ENCODE assay signal across 23 cellular contexts in the genomic region with DNA sequence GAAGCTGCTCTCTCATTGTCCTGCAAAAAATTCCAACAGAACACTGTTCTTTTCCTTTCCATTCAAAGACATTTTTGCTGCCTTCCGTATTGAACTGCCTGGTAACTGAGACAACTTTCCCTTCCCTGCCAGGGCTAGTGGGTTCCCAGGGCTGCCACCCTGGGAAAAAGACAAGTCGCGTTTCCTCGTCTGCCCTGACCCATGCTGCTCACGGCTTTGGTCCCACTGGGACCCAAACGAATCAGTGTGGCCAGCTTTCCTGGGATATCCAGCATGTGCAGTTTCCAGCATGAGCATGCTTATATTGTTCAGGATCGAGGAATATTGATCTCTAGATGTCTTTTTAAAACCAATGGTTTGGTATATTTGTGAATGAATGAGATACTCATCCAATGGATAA. TPM values are rescaled to one million over a fixed set of nuclear protein-coding genes. Genes with fewer than 3 reads are reported as not detected.
DNase-seq lines count a peak whose midpoint lies in the region; ATAC-seq and TF ChIP-seq lines count a peak whose summit lies in the region.
"Had no signal": no experiment of that assay in that cellular context is flagged by ENCODE, and none has a peak within 500 bp of the region (broad histone marks: within the 10 kb centered on the region; RNA-seq: fewer than 3 reads in every experiment).

No MANE protein-coding gene starts in this region.

- TF ChIP-seq POLR2A in esophagus muscularis mucosa (IDR thresholded peaks at IDR 0.05; ENCODE audit: low read depth) (no peak), upper lobe of left lung (IDR thresholded peaks at IDR 0.05) (no peak)

- H2AFZ ChIP-seq in PC-9 = no peak overlapping the region

- H3K4me1 Mint-ChIP-seq in progenitor cell of endocrine pancreas (ENCODE audit: low read depth) = peaks cover 61% of the 10 kb centered on the region
- H3K4me1 Mint-ChIP-seq in activated CD8-positive, alpha-beta T cell treated with anti-CD3 and anti-CD28 coated beads, Interleukin-2, amount 10 ng/mL, durations not matched to agents 7 days and 5 days (ENCODE audit: low read depth) = no peaks in the 10 kb centered on the region
- peaks cover 11% of the 10 kb centered on the region for H3K4me1 Mint-ChIP-seq in Caco-2 (ENCODE audit: low read depth, unreplicated experiment)
- H3K4me1 Mint-ChIP-seq: activated CD4-positive, alpha-beta T cell treated with anti-CD3 and anti-CD28 coated beads, Interleukin-2, amount 10 ng/mL, durations not matched to agents 24 days and 14 days had no signal

- TF ChIP-seq CTCF in PC-9 (conservative IDR thresholded peaks at IDR 0.05) (no peak), esophagus muscularis mucosa (IDR thresholded peaks at IDR 0.05) (no peak), progenitor cell of endocrine pancreas (IDR thresholded peaks at IDR 0.05; ENCODE audit: unreplicated experiment) (no peak), upper lobe of left lung (IDR thresholded peaks at IDR 0.05) (no peak), Caco-2 (IDR thresholded peaks at IDR 0.05; ENCODE audit: insufficient read depth in 1 of 2, low read depth in 1 of 2, low read length in 1 of 2, severe bottlenecking in 1 of 2, unreplicated experiment in 1 of 2) (no peak)

- DNase-seq in PC-9 = no peak
- DNase-seq in esophagus muscularis mucosa (ENCODE audit: extremely low spot score) = no peak
- DNase-seq in progenitor cell of endocrine pancreas (ENCODE audit: low spot score, unreplicated experiment) = no peak
- DNase-seq in upper lobe of left lung = no peak
- DNase-seq in activated CD8-positive, alpha-beta T cell treated with anti-CD3 and anti-CD28 coated beads, Interleukin-2, amount 10 ng/mL, durations not matched to agents 7 days and 5 days = no peak
- no peak for DNase-seq in Caco-2
- DNase-seq in NCI-H2029 (lab: John Stamatoyannopoulos, UW) = no peak
- DNase-seq: activated CD4-positive, alpha-beta T cell treated with anti-CD3 and anti-CD28 coated beads, Interleukin-2, amount 10 ng/mL, durations not matched to agents 24 days and 14 days; activated T-cell treated with anti-CD3 and anti-CD28 coated beads, Interleukin-2, amount 50 U/mL, for 4 hours; cerebellar nuclear complex; DMS53; dorsolateral prefrontal cortex; GDM1; midbrain; naive thymus-derived CD8-positive, alpha-beta T cell; NCI-H510A; ovary; SHP77 treated with DMSO at 0.1 percent for 48 hours; stimulated activated CD4-positive, alpha-beta T cell treated with anti-CD3 and anti-CD28 coated beads, Interleukin-12 subunit alpha, Interleukin-12 subunit beta, amount 100 ng/mL, for 4 hours; stimulated activated CD4-positive, alpha-beta T cell treated with anti-CD3 and anti-CD28 coated beads, Interleukin-4, amount 100 ng/mL, for 1 hour had no signal

- H3K27me3 ChIP-seq in PC-9 (ENCODE audit: insufficient read depth, low read depth) (no peaks in the 10 kb centered on the region), esophagus muscularis mucosa (no peaks in the 10 kb centered on the region), upper lobe of left lung (no peaks in the 10 kb centered on the region), Caco-2 (replicated peaks; ENCODE audit: control insufficient read depth, insufficient read depth, low read length) (no peaks in the 10 kb centered on the region)
- H3K27me3 ChIP-seq: BLaER1, dorsolateral prefrontal cortex, ovary had no signal

- POLR2A ChIA-PET in PC-9 (lab: Charles Lee; ENCODE audit: unreplicated experiment) = no interaction called here
- POLR2A ChIA-PET in activated CD8-positive, alpha-beta T cell treated with anti-CD3 and anti-CD28 coated beads, Interleukin-2, amount 10 ng/mL, durations not matched to agents 7 days and 5 days (lab: Charles Lee) = no interaction called here
- POLR2A ChIA-PET in Caco-2 (lab: Charles Lee) = no interaction called here

- no peaks in the 10 kb centered on the region for H3K9me2 ChIP-seq in PC-9 (ENCODE audit: insufficient read depth)

- H3K27ac Mint-ChIP-seq in progenitor cell of endocrine pancreas (peak overlapping the region; percentile 78), Caco-2 (ENCODE audit: unreplicated experiment) (no peak overlapping the region)
- H3K27ac Mint-ChIP-seq in activated CD8-positive, alpha-beta T cell treated with anti-CD3 and anti-CD28 coated beads, Interleukin-2, amount 10 ng/mL, durations not matched to agents 7 days and 5 days = no peak overlapping the region
- H3K27ac Mint-ChIP-seq: activated CD4-positive, alpha-beta T cell treated with anti-CD3 and anti-CD28 coated beads, Interleukin-2, amount 10 ng/mL, durations not matched to agents 24 days and 14 days had no signal

- intact Hi-C loops in PC-9 (cut with micrococcal nuclease; ENCODE audit: unreplicated experiment) = no loop called here
- intact Hi-C loops in esophagus muscularis mucosa (cut with DNase I) = no loop called here
- intact Hi-C loops in Caco-2 (cut with micrococcal nuclease; ENCODE audit: unreplicated experiment) = no loop called here

- WGBS in esophagus muscularis mucosa = 93% methylated on average over 7 of the region's 7 CpGs
- WGBS in upper lobe of left lung, 2 donors = 67 to 86% methylated on average over 7 of the region's 7 CpGs

- ATAC-seq in upper lobe of left lung (ENCODE audit: low FRiP score in 2 of 2) = no peak
- ATAC-seq in activated CD8-positive, alpha-beta T cell treated with anti-CD3 and anti-CD28 coated beads, Interleukin-2, amount 10 ng/mL, durations not matched to agents 7 days and 5 days = no peak
- ATAC-seq: activated T-cell treated with anti-CD3 and anti-CD28 coated beads, Interleukin-2, amount 50 U/mL, for 4 hours; naive thymus-derived CD8-positive, alpha-beta T cell; Panc1; right cardiac atrium had no signal

- peak overlapping the region; percentile 24; the same call in 1 of the 2 replicates for H3K27ac ChIP-seq in PC-9
- H3K27ac ChIP-seq in esophagus muscularis mucosa (replicated peaks in 1 of 4) = peak overlapping the region; percentile 8 to 80 (median 42)
- peak overlapping the region; percentile 23 to 92 (median 86) for H3K27ac ChIP-seq in upper lobe of left lung
- H3K27ac ChIP-seq: BLaER1, ovary had no signal

- no peak overlapping the region for H3K4me3 Mint-ChIP-seq in progenitor cell of endocrine pancreas (ENCODE audit: low read depth)
- no peak overlapping the region for H3K4me3 Mint-ChIP-seq in activated CD8-positive, alpha-beta T cell treated with anti-CD3 and anti-CD28 coated beads, Interleukin-2, amount 10 ng/mL, durations not matched to agents 7 days and 5 days
- no peak overlapping the region for H3K4me3 Mint-ChIP-seq in Caco-2 (ENCODE audit: unreplicated experiment)
- H3K4me3 Mint-ChIP-seq: activated CD4-positive, alpha-beta T cell treated with anti-CD3 and anti-CD28 coated beads, Interleukin-2, amount 10 ng/mL, durations not matched to agents 24 days and 14 days; activated T-cell treated with anti-CD3 and anti-CD28 coated beads, Interleukin-2, amount 50 U/mL, for 4 hours; naive thymus-derived CD8-positive, alpha-beta T cell had no signal

- peaks cover 100% of the 10 kb centered on the region for H3K79me2 ChIP-seq in PC-9 (ENCODE audit: low read depth)

- H3K4me3 ChIP-seq in PC-9 (no peak overlapping the region), esophagus muscularis mucosa (no peak overlapping the region), upper lobe of left lung (no peak overlapping the region), Caco-2 (ENCODE audit: low read depth, low read length) (no peak overlapping the region)
- H3K4me3 ChIP-seq: BLaER1, dorsolateral prefrontal cortex, ovary had no signal

- peaks cover 24% of the 10 kb centered on the region; the same call in 1 of the 2 replicates for H3F3A ChIP-seq in PC-9 (ENCODE audit: insufficient read depth, low read depth)

- H3K36me3 ChIP-seq in PC-9 (ENCODE audit: low read depth) = peaks cover 5% of the 10 kb centered on the region; the same call in 1 of the 2 replicates
- no peaks in the 10 kb centered on the region for H3K36me3 ChIP-seq in esophagus muscularis mucosa
- no peaks in the 10 kb centered on the region for H3K36me3 ChIP-seq in upper lobe of left lung
- H3K36me3 ChIP-seq in Caco-2 (ENCODE audit: control insufficient read depth, insufficient read depth, low read length) = peaks cover 1% of the 10 kb centered on the region
- H3K36me3 ChIP-seq: BLaER1, ovary had no signal

- H3K4me2 ChIP-seq in PC-9 = no peak overlapping the region
- H3K4me2 ChIP-seq: BLaER1 had no signal

- no TSS peak for BruUV-seq in PC-9 (replicated peaks; lab: Mats Ljungman, UMichigan)
- no TSS peak for BruUV-seq in Caco-2 (replicated peaks; lab: Mats Ljungman, UMichigan)

- H3K4me1 ChIP-seq in PC-9 (replicated peaks; ENCODE audit: insufficient read depth) = peaks cover 4% of the 10 kb centered on the region; the same call in 1 of the 2 replicates
- H3K4me1 ChIP-seq in esophagus muscularis mucosa = peaks cover 54 to 95% (median 89%) of the 10 kb centered on the region in 4 donors
- H3K4me1 ChIP-seq in upper lobe of left lung = peaks cover 89 to 95% (median 91%) of the 10 kb centered on the region in 4 donors
- peaks cover 17% of the 10 kb centered on the region for H3K4me1 ChIP-seq in Caco-2

- H3K27me3 Mint-ChIP-seq in progenitor cell of endocrine pancreas (no peaks in the 10 kb centered on the region), Caco-2 (ENCODE audit: insufficient read depth, unreplicated experiment) (no peaks in the 10 kb centered on the region)
- H3K27me3 Mint-ChIP-seq in activated CD8-positive, alpha-beta T cell treated with anti-CD3 and anti-CD28 coated beads, Interleukin-2, amount 10 ng/mL, durations not matched to agents 7 days and 5 days (ENCODE audit: low read depth) = peaks cover 7% of the 10 kb centered on the region

- peaks cover 32% of the 10 kb centered on the region for H4K20me1 ChIP-seq in PC-9 (ENCODE audit: insufficient read depth)
- H4K20me1 ChIP-seq: BLaER1 had no signal

- H3K9me3 Mint-ChIP-seq in progenitor cell of endocrine pancreas (ENCODE audit: low read depth) = no peaks in the 10 kb centered on the region
- H3K9me3 Mint-ChIP-seq in activated CD8-positive, alpha-beta T cell treated with anti-CD3 and anti-CD28 coated beads, Interleukin-2, amount 10 ng/mL, durations not matched to agents 7 days and 5 days (ENCODE audit: insufficient read depth) = no peaks in the 10 kb centered on the region
- H3K9me3 Mint-ChIP-seq in Caco-2 (ENCODE audit: unreplicated experiment) = no peaks in the 10 kb centered on the region
- H3K9me3 Mint-ChIP-seq: activated CD4-positive, alpha-beta T cell treated with anti-CD3 and anti-CD28 coated beads, Interleukin-2, amount 10 ng/mL, durations not matched to agents 24 days and 14 days; activated T-cell treated with anti-CD3 and anti-CD28 coated beads, Interleukin-2, amount 50 U/mL, for 4 hours; naive thymus-derived CD8-positive, alpha-beta T cell had no signal

- TF ChIP-seq EP300 in esophagus muscularis mucosa (IDR thresholded peaks at IDR 0.05) (no peak), upper lobe of left lung (IDR thresholded peaks at IDR 0.05) (no peak)

- CTCF ChIA-PET in PC-9 (lab: Charles Lee) = interaction anchor here (0.6 kb wide), 1 partner anchor 24 kb away, joined by 16 read pairs; no protein-coding TSS in a partner anchor
- CTCF ChIA-PET in activated CD8-positive, alpha-beta T cell treated with anti-CD3 and anti-CD28 coated beads, Interleukin-2, amount 10 ng/mL, durations not matched to agents 7 days and 5 days (lab: Charles Lee) = interaction anchor here (1.1 to 1.6 kb wide), 2 partner anchors 37 to 38 kb away, joined by 3 to 6 read pairs; no protein-coding TSS in a partner anchor
- CTCF ChIA-PET in Caco-2 (lab: Charles Lee) = interaction anchor here (0.5 kb wide), 1 partner anchor 220 kb away, joined by 3 read pairs; no protein-coding TSS in a partner anchor

- no peaks in the 10 kb centered on the region for H3K36me3 Mint-ChIP-seq in progenitor cell of endocrine pancreas (ENCODE audit: insufficient read depth)
- H3K36me3 Mint-ChIP-seq in activated CD8-positive, alpha-beta T cell treated with anti-CD3 and anti-CD28 coated beads, Interleukin-2, amount 10 ng/mL, durations not matched to agents 7 days and 5 days (ENCODE audit: low read depth) = no peaks in the 10 kb centered on the region
- no peaks in the 10 kb centered on the region for H3K36me3 Mint-ChIP-seq in Caco-2 (ENCODE audit: insufficient read depth, unreplicated experiment)
- H3K36me3 Mint-ChIP-seq: naive thymus-derived CD8-positive, alpha-beta T cell had no signal

- H3K9me3 ChIP-seq in PC-9 (ENCODE audit: insufficient read depth, low read depth) (no peaks in the 10 kb centered on the region), esophagus muscularis mucosa (no peaks in the 10 kb centered on the region), upper lobe of left lung (no peaks in the 10 kb centered on the region), Caco-2 (no peaks in the 10 kb centered on the region)
- H3K9me3 ChIP-seq: BLaER1, ovary had no signal

RNA-seq across cellular contexts. Expression of gene SOX13, which starts 18.2 kb away (rescaled TPM):
- 89.9 and 102 TPM in 2 replicates for total RNA-seq in PC-9 (2021)
- total RNA-seq in esophagus muscularis mucosa = 10 to 100 TPM; 13.3 to 25.6 (median 21.7) TPM
- 58.2 and 61.6 TPM in 2 replicates for total RNA-seq in progenitor cell of endocrine pancreas
- 10 to 100 TPM; 33.8 to 76.5 (median 63.9) TPM for total RNA-seq in upper lobe of left lung
- 1 to 10 TPM in 1 of 2 experiments, under 1 TPM in 1; 0.37 to 1.2 TPM for total RNA-seq in activated CD8-positive, alpha-beta T cell treated with anti-CD3 and anti-CD28 coated beads, Interleukin-2, amount 10 ng/mL, durations not matched to agents 7 days and 5 days
- total RNA-seq in Caco-2 (2022) = 31.5 and 34.5 TPM in 2 replicates
- total RNA-seq: activated CD4-positive, alpha-beta T cell treated with anti-CD3 and anti-CD28 coated beads, Interleukin-2, amount 10 ng/mL, durations not matched to agents 24 days and 14 days had no signal

Comparison
In these comparisons a context has a peak if more than half of its experiments do, and no peak if none do; other contexts are left out.
1. H3K27ac ChIP-seq: peak in every context shown above with its lines; median percentile 86 in upper lobe of left lung; 42 in esophagus muscularis mucosa; 24 in PC-9.
2. RNA of gene SOX13, which starts 18.2 kb away (total RNA-seq): 89.9 to 102 TPM in PC-9, 33.8 to 76.5 TPM in upper lobe of left lung, 58.2 to 61.6 TPM in progenitor cell of endocrine pancreas, 31.5 to 34.5 TPM in Caco-2 and 13.3 to 25.6 TPM in esophagus muscularis mucosa; 0.37 to 1.2 TPM in activated CD8-positive, alpha-beta T cell treated with anti-CD3 and anti-CD28 coated beads, Interleukin-2, amount 10 ng/mL, durations not matched to agents 7 days and 5 days; every median in the first group is over 4 times any median in the second.